In genomic region chr19:46766569-46767317, GRCh38 we compare ENCODE assay signal across 6 cellular contexts. TPM values are rescaled to one million over a fixed set of nuclear protein-coding genes. Genes with fewer than 3 reads are reported as not detected.
DNase-seq lines count a peak whose midpoint lies in the region; ATAC-seq lines count a peak whose summit lies in the region.

No MANE protein-coding gene starts in this region.

- no peaks in the 10 kb centered on the region for H3K9me3 ChIP-seq in HAP-1

- DNase-seq in HAP-1 (ENCODE audit: low spot score in 2 of 2) = peak; percentile 41 to 83
- DNase-seq in T-helper 22 cell (ENCODE audit: low read depth) = peak; percentile 32
- peak; percentile 36 to 43 (median 42) for DNase-seq in stimulated activated CD4-positive, alpha-beta T cell treated with anti-CD3 and anti-CD28 coated beads, TNF-alpha, amount 100 ng/mL, for 48 hours (ENCODE audit: low read depth in 3 of 3)
- no peak for DNase-seq in NCI-H226

- no peak overlapping the region for H3K4me3 ChIP-seq in HAP-1

- H3K27me3 ChIP-seq in HAP-1 (ENCODE audit: low read depth) = no peaks in the 10 kb centered on the region

- in situ Hi-C loops in HAP-1 (cut with MboI; ENCODE audit: low sequenced_read_pairs) = no loop called here

- ATAC-seq in esophagus mucosa (peak; percentile 24), HG03469 (IDR thresholded peaks at IDR 0.05; ENCODE audit: unreplicated experiment) (no peak)

- no peaks in the 10 kb centered on the region for H3K36me3 ChIP-seq in HAP-1 (replicated peaks)

- H3K4me1 ChIP-seq in HAP-1 = peaks cover 5% of the 10 kb centered on the region

RNA-seq across cellular contexts. Expression of gene STRN4, which starts 20.5 kb away (rescaled TPM):
- total RNA-seq in esophagus mucosa = 44.5 TPM

RNA-seq across cellular contexts. Expression of gene FKRP, which starts 20.9 kb away (rescaled TPM):
- total RNA-seq in esophagus mucosa = 7.8 TPM

RNA-seq across cellular contexts. Expression of gene SLC1A5, which starts 21.7 kb away (rescaled TPM):
- total RNA-seq in esophagus mucosa = 113 TPM

RNA-seq across cellular contexts. Expression of gene PRKD2, which starts 49.8 kb away (rescaled TPM):
- total RNA-seq in esophagus mucosa = 31.4 TPM
